ENCODE assay signal across 14 cellular contexts in the genomic region with DNA sequence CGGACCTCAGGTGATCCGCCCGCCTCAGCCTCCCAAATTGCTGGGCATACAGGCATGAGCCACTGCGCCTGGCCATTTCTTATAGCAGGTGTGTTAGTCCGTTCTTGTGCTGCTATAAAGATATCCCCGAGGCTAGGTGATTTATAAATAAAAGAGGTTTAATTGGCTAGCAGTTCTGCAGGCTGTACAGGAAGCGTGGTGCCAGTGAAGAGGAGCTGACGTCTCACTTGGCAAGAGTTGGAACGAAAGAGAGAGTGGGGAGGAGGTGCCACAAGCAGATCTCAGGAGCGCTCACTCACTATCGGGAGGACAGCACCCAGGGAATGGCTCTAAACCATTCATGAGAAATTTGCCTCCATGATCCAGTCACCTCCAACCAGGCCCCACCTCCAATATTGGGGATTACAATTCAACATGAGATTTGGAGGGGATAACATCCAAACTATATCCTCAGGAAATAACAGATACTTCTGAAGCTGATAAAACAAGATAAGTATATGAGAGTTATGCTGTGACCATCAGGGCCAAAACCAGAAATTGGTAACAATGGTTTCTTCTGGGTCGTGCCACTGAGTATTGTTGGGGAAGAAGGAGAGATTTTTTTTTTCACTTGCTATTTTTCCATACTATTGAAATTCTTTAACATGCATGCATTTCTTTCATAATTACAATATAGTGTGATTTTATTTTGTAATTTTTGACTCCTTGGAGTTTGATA. TPM values are rescaled to one million over a fixed set of nuclear protein-coding genes. Genes with fewer than 3 reads are reported as not detected.
DNase-seq lines count a peak whose midpoint lies in the region; ATAC-seq and TF ChIP-seq lines count a peak whose summit lies in the region.
"Had no signal": no experiment of that assay in that cellular context is flagged by ENCODE, and none has a peak within 500 bp of the region (broad histone marks: within the 10 kb centered on the region; RNA-seq: fewer than 3 reads in every experiment).

No MANE protein-coding gene starts in this region.

- CTCF ChIA-PET in activated naive CD4-positive, alpha-beta T cell treated with anti-CD3 and anti-CD28 coated beads for 36 hours (lab: Charles Lee), result interaction anchor here (0.7 to 3.8 kb wide), 4 partner anchors 8 to 41 kb away, joined by 3 to 27 read pairs (median 6); no protein-coding TSS in a partner anchor

- H3K27me3 Mint-ChIP-seq in activated naive CD4-positive, alpha-beta T cell treated with anti-CD3 and anti-CD28 coated beads for 36 hours (ENCODE audit: low read depth), result no peaks in the 10 kb centered on the region

- H3K27me3 ChIP-seq in spleen (replicated peaks in 1 of 7), result no peaks in the 10 kb centered on the region
- no peaks in the 10 kb centered on the region for H3K27me3 ChIP-seq in ovary
- H3K27me3 ChIP-seq: neutrophil had no signal

- DNase-seq in activated naive CD4-positive, alpha-beta T cell treated with anti-CD3 and anti-CD28 coated beads for 36 hours, result no peak
- no peak for DNase-seq in activated naive CD4-positive, alpha-beta T cell treated with Interleukin-2 at 50 U/mL for 16 hours
- DNase-seq in NCI-H510A treated with DMSO at 0.1 percent for 48 hours (lab: John Stamatoyannopoulos, UW) (peak; percentile 66), dermis microvascular lymphatic vessel endothelial cell (ENCODE audit: low read depth in 2 of 2) (peak; percentile 50 to 67), spleen (no peak), NAMALWA (ENCODE audit: low spot score) (no peak), ovary (no peak)
- DNase-seq: activated CD4-positive, alpha-beta T cell treated with anti-CD3 and anti-CD28 coated beads, Interleukin-2, amount 50 U/mL, for 4 hours; Caco-2; mesendoderm had no signal

- no peaks in the 10 kb centered on the region for H3K36me3 Mint-ChIP-seq in activated naive CD4-positive, alpha-beta T cell treated with anti-CD3 and anti-CD28 coated beads for 36 hours (ENCODE audit: low read depth)

- H3K27ac Mint-ChIP-seq in activated naive CD4-positive, alpha-beta T cell treated with anti-CD3 and anti-CD28 coated beads for 36 hours, result peak overlapping the region; percentile 35

- peaks cover 2 to 60% (median 29%) of the 10 kb centered on the region in 6 donors for H3K4me1 ChIP-seq in spleen
- no peaks in the 10 kb centered on the region for H3K4me1 ChIP-seq in ovary (ENCODE audit: insufficient read depth)
- H3K4me1 ChIP-seq: Caco-2 had no signal

- H3K27ac ChIP-seq in spleen (peak overlapping the region in 5 of 8 donors; percentile 32 to 77 (median 68)), ovary (no peak overlapping the region)
- H3K27ac ChIP-seq: A549, neutrophil, skin epidermis had no signal

- H3K4me1 Mint-ChIP-seq in activated naive CD4-positive, alpha-beta T cell treated with anti-CD3 and anti-CD28 coated beads for 36 hours (ENCODE audit: low read depth), result peaks cover 9% of the 10 kb centered on the region

- H3K9me3 ChIP-seq in spleen (peaks cover 0 to 5% (median 0%) of the 10 kb centered on the region in 8 donors), ovary (no peaks in the 10 kb centered on the region)
- H3K9me3 ChIP-seq: A549, Caco-2, neutrophil had no signal

- TF ChIP-seq CTCF in spleen (IDR thresholded peaks at IDR 0.05 in 8 of 11, conservative IDR thresholded peaks at IDR 0.05 in 3 of 11), result no peak
- TF ChIP-seq CTCF in ovary (IDR thresholded peaks at IDR 0.05), result no peak

- H3K36me3 ChIP-seq in spleen (no peaks in the 10 kb centered on the region), ovary (no peaks in the 10 kb centered on the region)
- H3K36me3 ChIP-seq: neutrophil had no signal

- TF ChIP-seq POLR2A in spleen (IDR thresholded peaks at IDR 0.05) (no peak), ovary (IDR thresholded peaks at IDR 0.05) (no peak)

- H3K4me3 ChIP-seq in spleen, result peak overlapping the region in 2 of 8 donors; percentile 8 to 27
- H3K4me3 ChIP-seq in ovary, result no peak overlapping the region
- H3K4me3 ChIP-seq: A549, skin epidermis had no signal

- no peak overlapping the region for H3K4me3 Mint-ChIP-seq in activated naive CD4-positive, alpha-beta T cell treated with anti-CD3 and anti-CD28 coated beads for 36 hours

- WGBS in spleen, 5 donors, result 45 to 54% (median 51%) methylated on average over 12 of the region's 12 CpGs
- 81 to 84% (median 83%) methylated on average over 12 of the region's 12 CpGs for whole genome bisulfite sequencing in ovary, 3 donors

- H3K9me3 Mint-ChIP-seq in activated naive CD4-positive, alpha-beta T cell treated with anti-CD3 and anti-CD28 coated beads for 36 hours, result no peaks in the 10 kb centered on the region

- ATAC-seq in HG03175 (IDR thresholded peaks at IDR 0.05; ENCODE audit: unreplicated experiment), result no peak
- ATAC-seq: A549 had no signal

- intact Hi-C loops in activated naive CD4-positive, alpha-beta T cell treated with anti-CD3 and anti-CD28 coated beads for 36 hours (cut with micrococcal nuclease), result loop anchor here (5.0 kb wide), 1 partner anchor 191 kb away; the partner anchor contains the start of gene LAMA3
- intact Hi-C loops in spleen (cut with DNase I; ENCODE audit: low total_unique reads) (no loop called here), ovary (cut with DNase I) (no loop called here)

- no peak for TF ChIP-seq EP300 in ovary (IDR thresholded peaks at IDR 0.05)

RNA-seq across cellular contexts. Expression of gene RMC1, which starts 7.4 kb away (rescaled TPM):
- 10 to 100 TPM; 26.2 to 29.7 TPM for total RNA-seq in activated naive CD4-positive, alpha-beta T cell treated with anti-CD3 and anti-CD28 coated beads for 36 hours
- total RNA-seq in dermis microvascular lymphatic vessel endothelial cell (20.3 and 25.2 TPM in 2 replicates), spleen (10 to 100 TPM; 29.5 to 55.9 (median 43.6) TPM), ovary (10 to 100 TPM; 15.0 to 29.2 (median 21.8) TPM)
- polyA plus RNA-seq in spleen (10 to 100 TPM; 42.0 to 74.7 (median 47.5) TPM), ovary (10 to 100 TPM; 22.9 to 29.5 TPM)

RNA-seq across cellular contexts. Expression of gene RIOK3, which starts 42.8 kb away (rescaled TPM):
- total RNA-seq in activated naive CD4-positive, alpha-beta T cell treated with anti-CD3 and anti-CD28 coated beads for 36 hours, result 10 to 100 TPM; 53.8 to 59.5 TPM
- total RNA-seq in dermis microvascular lymphatic vessel endothelial cell, result 59.7 and 60.2 TPM in 2 replicates
- total RNA-seq in spleen, result 10 to 100 TPM; 57.6 to 96.1 (median 71.3) TPM
- polyA plus RNA-seq in spleen, result 10 to 100 TPM; 33.0 to 41.4 (median 39.3) TPM
- total RNA-seq in ovary, result 10 to 100 TPM; 21.5 to 47.6 (median 39.2) TPM
- polyA plus RNA-seq in ovary, result 10 to 100 TPM; 29.2 to 48.3 TPM

Comparison
In these comparisons a context has a peak if more than half of its experiments do, and no peak if none do; other contexts are left out.
1. DNase-seq: peak in NCI-H510A treated with DMSO at 0.1 percent for 48 hours (single experiment) and dermis microvascular lymphatic vessel endothelial cell (2 of 2); none in activated naive CD4-positive, alpha-beta T cell treated with anti-CD3 and anti-CD28 coated beads for 36 hours (single experiment), activated naive CD4-positive, alpha-beta T cell treated with Interleukin-2 at 50 U/mL for 16 hours (single experiment), spleen (single experiment), NAMALWA (single experiment) and ovary (0 of 5).
2. H3K27ac ChIP-seq: peak in spleen (5 of 8); none in ovary (0 of 2).